In the genomic region with DNA sequence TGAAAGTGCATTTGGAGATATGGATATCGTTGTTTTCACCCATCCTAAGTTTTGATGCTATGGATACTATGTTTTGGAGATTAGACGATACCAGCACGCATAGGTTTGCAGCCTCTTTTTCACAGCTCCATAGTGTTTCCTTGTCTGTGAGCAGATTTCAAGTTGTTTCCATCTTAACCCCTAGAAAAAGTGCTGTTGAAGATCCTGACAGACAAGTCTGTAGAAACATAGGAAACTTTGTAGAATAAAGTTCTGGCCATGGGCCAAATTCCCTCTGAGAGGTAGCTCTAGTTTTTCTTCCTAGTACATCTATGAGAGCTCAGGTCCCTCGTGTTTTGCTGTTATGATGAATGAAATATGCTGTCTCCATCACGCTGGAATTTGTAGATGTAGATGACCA, we compare ENCODE assay signal across 17 cellular contexts.
"Had no signal": no experiment of that assay in that cellular context is flagged by ENCODE, and none has a peak within 500 bp of the region (broad histone marks: within the 10 kb centered on the region; RNA-seq: fewer than 3 reads in every experiment).

No MANE protein-coding gene starts in this region.

- DNase-seq: activated CD4-positive, alpha-beta T cell treated with anti-CD3 and anti-CD28 coated beads, Interleukin-2, amount 50 U/mL, for 1 hour; activated CD4-positive, CD25-positive, alpha-beta regulatory T cell treated with anti-CD3 and anti-CD28 coated beads, Interleukin-2, amount 50 U/mL, for 72 hours; activated CD8-positive, alpha-beta T cell treated with anti-CD3 and anti-CD28 coated beads, Interleukin-2, amount 10 ng/mL, durations not matched to agents 7 days and 5 days; activated gamma-delta T cell treated with Interleukin-2 at 50 U/mL for 16 hours; anterior cingulate cortex; effector memory CD8-positive, alpha-beta T cell; foreskin melanocyte; hippocampal formation; right lobe of liver; small intestine; stimulated activated CD4-positive, alpha-beta T cell treated with anti-CD3 and anti-CD28 coated beads, Interleukin-2, amount 100 ng/mL, for 24 hours; stimulated activated naive B cell treated with anti-CD40 and anti-IgM and Interleukin-4, amounts not matched to agents 10 μg/mL and 1 μg/mL and 100 μg/mL, for 72 hours; T-cell; transverse colon; WERI-Rb-1 had no signal

- H3K36me3 ChIP-seq: right lobe of liver, transverse colon, WERI-Rb-1 had no signal

- H3K9me3 ChIP-seq: right lobe of liver, transverse colon had no signal

- ATAC-seq: activated CD8-positive, alpha-beta T cell treated with anti-CD3 and anti-CD28 coated beads, Interleukin-2, amount 10 ng/mL, durations not matched to agents 7 days and 5 days; effector memory CD8-positive, alpha-beta T cell; esophagus mucosa; right lobe of liver; stimulated activated naive B cell treated with anti-CD40 and anti-IgM and Interleukin-4, amounts not matched to agents 10 μg/mL and 1 μg/mL and 100 μg/mL, for 72 hours; T-cell had no signal

- H3K4me3 ChIP-seq: dorsolateral prefrontal cortex, right lobe of liver, transverse colon had no signal

- H3K27ac ChIP-seq: dorsolateral prefrontal cortex, right lobe of liver, WERI-Rb-1 had no signal

- H3K27me3 ChIP-seq: dorsolateral prefrontal cortex, right lobe of liver, transverse colon had no signal
